Comparison of ENCODE assay signal across 16 cellular contexts in the genomic region with DNA sequence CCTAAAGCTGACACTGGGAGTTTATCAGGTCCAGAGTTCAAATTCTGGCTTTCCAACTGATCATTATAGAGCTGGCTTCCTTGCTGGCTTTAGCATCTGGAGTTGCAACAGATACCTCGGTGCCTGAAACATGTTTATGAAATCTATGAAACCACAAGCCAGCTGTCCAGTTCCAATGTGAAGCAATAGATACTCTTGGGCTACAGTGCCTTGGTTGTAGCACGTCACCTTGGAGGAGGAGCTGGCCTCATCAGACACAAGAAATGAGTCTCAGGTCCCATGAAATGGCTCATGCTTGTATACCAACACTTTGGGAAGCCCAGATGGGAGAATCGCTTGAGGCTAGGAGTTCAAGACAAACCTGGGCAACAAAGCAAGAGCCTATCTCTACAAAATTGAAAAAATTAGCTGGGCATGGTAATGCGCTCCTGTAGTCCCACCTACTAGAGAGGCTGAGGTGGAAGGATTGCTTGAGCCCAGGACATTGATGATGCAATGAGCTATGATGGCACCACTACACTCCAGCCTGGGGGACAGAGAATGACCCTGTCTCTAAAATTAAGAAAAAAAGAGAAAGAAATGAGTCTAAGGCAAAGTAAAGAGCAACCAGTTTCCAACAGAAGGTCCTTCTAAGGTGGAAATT.
DNase-seq lines count a peak whose midpoint lies in the region; ATAC-seq and TF ChIP-seq lines count a peak whose summit lies in the region.
"Had no signal": no experiment of that assay in that cellular context is flagged by ENCODE, and none has a peak within 500 bp of the region (broad histone marks: within the 10 kb centered on the region; RNA-seq: fewer than 3 reads in every experiment).

No MANE protein-coding gene starts in this region.

- peaks cover 3% of the 10 kb centered on the region for H3K4me1 Mint-ChIP-seq in activated T-helper 2 cell treated with anti-CD3 and anti-CD28 coated beads, Interferon-gamma antibody, Interleukin-2, Interleukin-4, amounts not matched to agents 10 μg/mL and 5 μg/mL and 100 μg/mL, durations not matched to agents 14 hours and 24 hours and 36 hours (ENCODE audit: low read depth)
- H3K4me1 Mint-ChIP-seq: central memory CD8-positive, alpha-beta T cell had no signal

- TF ChIP-seq POLR2A in gastrocnemius medialis (IDR thresholded peaks at IDR 0.05) = peak; percentile 35 to 63

- peak; percentile 77 to 85 for ATAC-seq in gastrocnemius medialis
- no peak for ATAC-seq in GM21515 (IDR thresholded peaks at IDR 0.05; ENCODE audit: unreplicated experiment)
- ATAC-seq in GM18868 (IDR thresholded peaks at IDR 0.05; ENCODE audit: unreplicated experiment) = no peak
- no peak for ATAC-seq in SK-N-SH treated with all-trans-retinoic acid at 6 μM for 48 hours

- H3K9me3 Mint-ChIP-seq in activated T-helper 2 cell treated with anti-CD3 and anti-CD28 coated beads, Interferon-gamma antibody, Interleukin-2, Interleukin-4, amounts not matched to agents 10 μg/mL and 5 μg/mL and 100 μg/mL, durations not matched to agents 14 hours and 24 hours and 36 hours = no peaks in the 10 kb centered on the region
- H3K9me3 Mint-ChIP-seq: central memory CD8-positive, alpha-beta T cell had no signal

- no peak overlapping the region for H3K27ac Mint-ChIP-seq in activated T-helper 2 cell treated with anti-CD3 and anti-CD28 coated beads, Interferon-gamma antibody, Interleukin-2, Interleukin-4, amounts not matched to agents 10 μg/mL and 5 μg/mL and 100 μg/mL, durations not matched to agents 14 hours and 24 hours and 36 hours

- H3K4me3 Mint-ChIP-seq in activated T-helper 2 cell treated with anti-CD3 and anti-CD28 coated beads, Interferon-gamma antibody, Interleukin-2, Interleukin-4, amounts not matched to agents 10 μg/mL and 5 μg/mL and 100 μg/mL, durations not matched to agents 14 hours and 24 hours and 36 hours (ENCODE audit: low read depth) = no peak overlapping the region
- H3K4me3 Mint-ChIP-seq: central memory CD8-positive, alpha-beta T cell had no signal

- intact Hi-C loops in gastrocnemius medialis (cut with DNase I; ENCODE audit: low total_unique reads) = no loop called here
- intact Hi-C loops in activated T-helper 2 cell treated with anti-CD3 and anti-CD28 coated beads, Interferon-gamma antibody, Interleukin-2, Interleukin-4, amounts not matched to agents 10 μg/mL and 5 μg/mL and 100 μg/mL, durations not matched to agents 14 hours and 24 hours and 36 hours (cut with micrococcal nuclease) = loop anchor here (2.0 kb wide), 1 partner anchor 55 kb away; no protein-coding TSS in a partner anchor

- no peaks in the 10 kb centered on the region for H3K27me3 ChIP-seq in gastrocnemius medialis
- H3K27me3 ChIP-seq: ovary had no signal

- H3K4me3 ChIP-seq in GM12865 (ENCODE audit: low read depth, low read length) = no peak overlapping the region
- no peak overlapping the region for H3K4me3 ChIP-seq in foreskin fibroblast (ENCODE audit: low read depth in 1 of 2, low read length in 2 of 2)
- H3K4me3 ChIP-seq in gastrocnemius medialis = no peak overlapping the region
- H3K4me3 ChIP-seq: ovary had no signal

- TF ChIP-seq CTCF in GM12865 (IDR thresholded peaks at IDR 0.05; ENCODE audit: insufficient read depth, low read depth, low read length, missing control alignments) (no peak), foreskin fibroblast (IDR thresholded peaks at IDR 0.05; ENCODE audit: low read depth, low read length) (no peak), gastrocnemius medialis (IDR thresholded peaks at IDR 0.05 in 4 of 5, conservative IDR thresholded peaks at IDR 0.05 in 1 of 5) (no peak)

- peaks cover 22% of the 10 kb centered on the region for H3K27me3 Mint-ChIP-seq in activated T-helper 2 cell treated with anti-CD3 and anti-CD28 coated beads, Interferon-gamma antibody, Interleukin-2, Interleukin-4, amounts not matched to agents 10 μg/mL and 5 μg/mL and 100 μg/mL, durations not matched to agents 14 hours and 24 hours and 36 hours (ENCODE audit: low read depth)

- H3K36me3 Mint-ChIP-seq in activated T-helper 2 cell treated with anti-CD3 and anti-CD28 coated beads, Interferon-gamma antibody, Interleukin-2, Interleukin-4, amounts not matched to agents 10 μg/mL and 5 μg/mL and 100 μg/mL, durations not matched to agents 14 hours and 24 hours and 36 hours (ENCODE audit: low read depth) = no peaks in the 10 kb centered on the region

- in situ Hi-C loops in gastrocnemius medialis (cut with MboI; ENCODE audit: low sequenced_read_pairs in 4 of 4) = loop anchor here in 2 of 4 donors (10.0 kb wide), 1 partner anchor 49 kb away; no protein-coding TSS in a partner anchor

- peak; percentile 53 for DNase-seq in GM12865 (ENCODE audit: low read depth)
- DNase-seq in RPMI7951 (ENCODE audit: low read depth) = peak; percentile 88
- peak; percentile 91 to 95 for DNase-seq in foreskin fibroblast
- peak; percentile 80 to 86 for DNase-seq in gastrocnemius medialis
- no peak for DNase-seq in activated T-helper 2 cell treated with anti-CD3 and anti-CD28 coated beads, Interferon-gamma antibody, Interleukin-2, Interleukin-4, amounts not matched to agents 10 μg/mL and 5 μg/mL and 100 μg/mL, durations not matched to agents 14 hours and 24 hours and 36 hours (ENCODE audit: low spot score)
- DNase-seq: activated CD4-positive, alpha-beta T cell treated with anti-CD3 and anti-CD28 coated beads for 4 hours; Calu3; MM.1S; NCI-H526; stimulated activated CD4-positive, alpha-beta T cell treated with anti-CD3 and anti-CD28 coated beads, Interleukin-1b, Interleukin-23, amount 100 ng/mL, for 48 hours; stimulated activated naive CD4-positive, alpha-beta T cell had no signal

- H3K4me1 ChIP-seq in gastrocnemius medialis = peaks cover 21 to 35% of the 10 kb centered on the region in 2 donors

- H3K36me3 ChIP-seq in gastrocnemius medialis = no peaks in the 10 kb centered on the region
- H3K36me3 ChIP-seq: ovary had no signal

- H3K9me3 ChIP-seq in gastrocnemius medialis = no peaks in the 10 kb centered on the region
- H3K9me3 ChIP-seq: ovary had no signal

- peak overlapping the region; percentile 50 to 83 (median 59) for H3K27ac ChIP-seq in gastrocnemius medialis
- H3K27ac ChIP-seq: ovary had no signal

TF ChIP-seq in SK-N-SH treated with all-trans-retinoic acid at 6 μM for 48 hours, 23 proteins besides CTCF, POLR2A, EP300 and RAD21:
- TF ChIP-seq ESRRG (CRISPR knock-in tag; IDR thresholded peaks at IDR 0.05) = no peak

Comparison
In these comparisons a context has a peak if more than half of its experiments do, and no peak if none do; other contexts are left out.
1. ATAC-seq: peak in gastrocnemius medialis (2 of 2); none in GM21515 (single experiment), GM18868 (single experiment) and SK-N-SH treated with all-trans-retinoic acid at 6 μM for 48 hours (single experiment).